Comparison of ENCODE assay signal across 9 cellular contexts in the genomic region with DNA sequence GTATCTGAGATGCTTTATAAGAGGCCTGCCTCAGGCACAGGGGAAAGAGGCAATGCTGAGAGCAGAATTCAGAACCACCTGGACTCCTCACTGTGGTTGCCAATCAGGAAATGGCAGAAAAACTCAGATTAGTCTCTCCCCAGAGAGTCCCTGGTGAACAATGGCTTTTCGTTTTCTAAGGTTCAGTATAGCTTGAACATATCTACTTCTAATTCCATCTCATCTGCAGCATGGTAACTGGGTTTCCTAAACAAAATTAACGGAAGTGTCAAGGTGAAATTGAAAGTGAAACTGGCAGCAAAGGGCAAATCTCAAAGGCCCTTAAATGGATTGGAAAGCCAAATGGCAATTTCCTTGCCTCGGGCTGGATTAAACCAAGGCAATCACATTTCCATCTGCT.
DNase-seq lines count a peak whose midpoint lies in the region; ATAC-seq and TF ChIP-seq lines count a peak whose summit lies in the region.
"Had no signal": no experiment of that assay in that cellular context is flagged by ENCODE, and none has a peak within 500 bp of the region (broad histone marks: within the 10 kb centered on the region; RNA-seq: fewer than 3 reads in every experiment).

No MANE protein-coding gene starts in this region.

- peaks cover 8% of the 10 kb centered on the region for H3K4me1 Mint-ChIP-seq in activated naive CD4-positive, alpha-beta T cell treated with anti-CD3 and anti-CD28 coated beads, Interleukin-2, amount 50 U/mL, for 24 hours
- H3K4me1 Mint-ChIP-seq in stimulated activated memory B cell treated with anti-CD40 and anti-IgM and Interleukin-4, amounts not matched to agents 10 μg/mL and 1 μg/mL and 100 μg/mL, for 72 hours: no peaks in the 10 kb centered on the region

- BruUV-seq in PC-9 (replicated peaks; lab: Mats Ljungman, UMichigan): no TSS peak
- no TSS peak for BruUV-seq in A673 (replicated peaks; lab: Mats Ljungman, UMichigan)

- H3K4me3 ChIP-seq in PC-9 (no peak overlapping the region), A673 (ENCODE audit: low read depth, low read length, poor library complexity, severe bottlenecking) (no peak overlapping the region)

- H3K36me3 ChIP-seq in PC-9 (ENCODE audit: low read depth) (no peaks in the 10 kb centered on the region), A673 (ENCODE audit: insufficient read depth, low read length, poor library complexity, severe bottlenecking) (no peaks in the 10 kb centered on the region)

- no peaks in the 10 kb centered on the region for H4K20me1 ChIP-seq in PC-9 (ENCODE audit: insufficient read depth)

- no peaks in the 10 kb centered on the region for H3K9me3 Mint-ChIP-seq in activated naive CD4-positive, alpha-beta T cell treated with anti-CD3 and anti-CD28 coated beads, Interleukin-2, amount 50 U/mL, for 24 hours
- no peaks in the 10 kb centered on the region for H3K9me3 Mint-ChIP-seq in stimulated activated memory B cell treated with anti-CD40 and anti-IgM and Interleukin-4, amounts not matched to agents 10 μg/mL and 1 μg/mL and 100 μg/mL, for 72 hours

- H3K9me3 ChIP-seq in PC-9 (ENCODE audit: insufficient read depth, low read depth) (no peaks in the 10 kb centered on the region), A673 (ENCODE audit: low read depth, low read length, poor library complexity, severe bottlenecking) (no peaks in the 10 kb centered on the region)

- H3K27me3 ChIP-seq in PC-9 (ENCODE audit: insufficient read depth, low read depth): no peaks in the 10 kb centered on the region
- no peaks in the 10 kb centered on the region for H3K27me3 ChIP-seq in A673 (replicated peaks; ENCODE audit: insufficient read depth, low read depth, low read length, poor library complexity)

- intact Hi-C loops in PC-9 (cut with micrococcal nuclease; ENCODE audit: unreplicated experiment) (no loop called here), A673 (cut with micrococcal nuclease; ENCODE audit: unreplicated experiment) (no loop called here)

- no peak overlapping the region for H3K27ac Mint-ChIP-seq in activated naive CD4-positive, alpha-beta T cell treated with anti-CD3 and anti-CD28 coated beads, Interleukin-2, amount 50 U/mL, for 24 hours
- no peak overlapping the region for H3K27ac Mint-ChIP-seq in stimulated activated memory B cell treated with anti-CD40 and anti-IgM and Interleukin-4, amounts not matched to agents 10 μg/mL and 1 μg/mL and 100 μg/mL, for 72 hours

- CTCF ChIA-PET in PC-9 (lab: Charles Lee) (no interaction called here), A673 (lab: Charles Lee) (no interaction called here)

- TF ChIP-seq CTCF in PC-9 (conservative IDR thresholded peaks at IDR 0.05): no peak
- no peak for TF ChIP-seq CTCF in A673 (conservative IDR thresholded peaks at IDR 0.05; ENCODE audit: low read depth, low read length)

- H2AFZ ChIP-seq in PC-9: peak overlapping the region; percentile 58; the same call in 1 of the 2 replicates

- H3K4me2 ChIP-seq in PC-9: no peak overlapping the region

- H3K79me2 ChIP-seq in PC-9 (ENCODE audit: low read depth): no peaks in the 10 kb centered on the region

- ATAC-seq in HG02759 (IDR thresholded peaks at IDR 0.05; ENCODE audit: unreplicated experiment) (peak; percentile 69), HG02973 (IDR thresholded peaks at IDR 0.05; ENCODE audit: unreplicated experiment) (no peak)
- ATAC-seq in stimulated activated memory B cell treated with anti-CD40 and anti-IgM and Interleukin-4, amounts not matched to agents 10 μg/mL and 1 μg/mL and 100 μg/mL, for 72 hours: peak; percentile 51

- no peaks in the 10 kb centered on the region for H3K36me3 Mint-ChIP-seq in activated naive CD4-positive, alpha-beta T cell treated with anti-CD3 and anti-CD28 coated beads, Interleukin-2, amount 50 U/mL, for 24 hours
- no peaks in the 10 kb centered on the region for H3K36me3 Mint-ChIP-seq in stimulated activated memory B cell treated with anti-CD40 and anti-IgM and Interleukin-4, amounts not matched to agents 10 μg/mL and 1 μg/mL and 100 μg/mL, for 72 hours

- no peaks in the 10 kb centered on the region for H3K4me1 ChIP-seq in PC-9 (replicated peaks; ENCODE audit: insufficient read depth)
- H3K4me1 ChIP-seq in A673 (ENCODE audit: insufficient read depth, low read length, poor library complexity, severe bottlenecking): no peaks in the 10 kb centered on the region

- H3K9me2 ChIP-seq in PC-9 (ENCODE audit: insufficient read depth): no peaks in the 10 kb centered on the region

- peak overlapping the region; percentile 16 for H3K4me3 Mint-ChIP-seq in activated naive CD4-positive, alpha-beta T cell treated with anti-CD3 and anti-CD28 coated beads, Interleukin-2, amount 50 U/mL, for 24 hours
- no peak overlapping the region for H3K4me3 Mint-ChIP-seq in stimulated activated memory B cell treated with anti-CD40 and anti-IgM and Interleukin-4, amounts not matched to agents 10 μg/mL and 1 μg/mL and 100 μg/mL, for 72 hours

- POLR2A ChIA-PET in PC-9 (lab: Charles Lee; ENCODE audit: unreplicated experiment): no interaction called here
- POLR2A ChIA-PET in A673 (lab: Charles Lee; ENCODE audit: low non-redundant PET): no interaction called here

- no peaks in the 10 kb centered on the region for H3F3A ChIP-seq in PC-9 (ENCODE audit: insufficient read depth, low read depth)

- H3K27me3 Mint-ChIP-seq in activated naive CD4-positive, alpha-beta T cell treated with anti-CD3 and anti-CD28 coated beads, Interleukin-2, amount 50 U/mL, for 24 hours: peaks cover 1% of the 10 kb centered on the region
- no peaks in the 10 kb centered on the region for H3K27me3 Mint-ChIP-seq in stimulated activated memory B cell treated with anti-CD40 and anti-IgM and Interleukin-4, amounts not matched to agents 10 μg/mL and 1 μg/mL and 100 μg/mL, for 72 hours

- H3K27ac ChIP-seq in PC-9: no peak overlapping the region
- H3K27ac ChIP-seq in A673 (ENCODE audit: low read depth, low read length, poor library complexity, severe bottlenecking): no peak overlapping the region

- DNase-seq in activated naive CD4-positive, alpha-beta T cell treated with Interleukin-2 at 50 U/mL for 16 hours: no peak
- no peak for DNase-seq in PC-9
- DNase-seq in A673 (ENCODE audit: low spot score): no peak
- no peak for DNase-seq in NCI-H446 (lab: John Stamatoyannopoulos, UW)
- DNase-seq: T-helper 9 cell had no signal
